ENCODE assay signal across 8 cellular contexts in genomic region chr2:171999604-172000469, GRCh38. TPM values are rescaled to one million over a fixed set of nuclear protein-coding genes. Genes with fewer than 3 reads are reported as not detected.
DNase-seq lines count a peak whose midpoint lies in the region; ATAC-seq and TF ChIP-seq lines count a peak whose summit lies in the region.

Gene METAP1D (plus strand): TSS chr2:171999953. CDS start chr2:171999970, 17 bp downstream.

- H3K56ac ChIP-seq in IMR-90 (ENCODE audit: extremely low read depth, insufficient read depth, low read length) = peak within 1 kb of the TSS; percentile 85

- dilution Hi-C loops in IMR-90 (cut with HindIII; ENCODE audit: low sequenced_read_pairs, unreplicated experiment) = no loop called here

- intact Hi-C loops in IMR-90 (cut with micrococcal nuclease) = loop anchor here (5.0 kb wide), 1 partner anchor 87 kb away; the partner anchor contains the start of gene DLX1

- H3K4me1 ChIP-seq in IMR-90 (ENCODE audit: control insufficient read depth, insufficient read depth, low read length) (no peaks in the 10 kb centered on the region), mucosa of rectum (ENCODE audit: control insufficient read depth in 2 of 2, insufficient read depth in 2 of 2, low read length in 2 of 2) (peaks cover 0 to 3% of the 10 kb centered on the region in 2 donors)

- H3K27ac ChIP-seq in IMR-90 (ENCODE audit: insufficient read depth, low read length) (peak within 1 kb of the TSS; percentile 33), mucosa of rectum (ENCODE audit: low read depth in 2 of 2, low read length in 2 of 2) (no peak within 1 kb of the TSS)

- 0 out of 2 replicates have a peak within 1 kb of the TSS, but pooled peaks have one; percentile 16 for H2AK5ac ChIP-seq in IMR-90 (ENCODE audit: low read depth, low read length)

- peak within 1 kb of the TSS; percentile 86 for H3K14ac ChIP-seq in IMR-90 (replicated peaks; ENCODE audit: low read depth, low read length)

- no peak; the same call in 1 of the 2 replicates for TF ChIP-seq RAD21 in IMR-90 (IDR thresholded peaks at IDR 0.05; ENCODE audit: low read length)

- no peaks in the 10 kb centered on the region for H4K20me1 ChIP-seq in IMR-90 (ENCODE audit: insufficient read depth, low read length)

- DNase-seq in DMS153 treated with DMSO at 0.1 percent for 48 hours (lab: John Stamatoyannopoulos, UW; ENCODE audit: unreplicated experiment) = peak; percentile 69
- peak; percentile 88 for DNase-seq in IMR-90
- DNase-seq in OCI-M1 (lab: John Stamatoyannopoulos, UW) = peak; percentile 95
- peak; percentile 91 for DNase-seq in activated T-cell treated with anti-CD3 and anti-CD28 coated beads for 48 hours (ENCODE audit: low read depth)
- DNase-seq in erythroblast (lab: John Stamatoyannopoulos, UW) = peak; percentile 94 to 95
- peak; percentile 84 for DNase-seq in stimulated activated CD8-positive, alpha-beta memory T cell treated with anti-CD3 and anti-CD28 coated beads, Interleukin-4, amount 100 ng/mL, for 24 hours (ENCODE audit: low read depth)

- H3K27me3 ChIP-seq in IMR-90 (ENCODE audit: control insufficient read depth, insufficient read depth, low read length) = no peaks in the 10 kb centered on the region
- peaks cover 0 to 8% of the 10 kb centered on the region in 2 donors for H3K27me3 ChIP-seq in mucosa of rectum (ENCODE audit: control insufficient read depth in 2 of 2, insufficient read depth in 2 of 2, low read length in 2 of 2)

- TF ChIP-seq CTCF in IMR-90 (conservative IDR thresholded peaks at IDR 0.05; ENCODE audit: low read depth, low read length) = no peak; the same call in 1 of the 2 replicates

- H3K9ac ChIP-seq in IMR-90 (ENCODE audit: low read depth, low read length) (peak within 1 kb of the TSS; percentile 70), mucosa of rectum (ENCODE audit: low read depth in 1 of 2, low read length in 2 of 2) (peak within 1 kb of the TSS; percentile 54 to 64)

- H3K79me1 ChIP-seq in IMR-90 (ENCODE audit: low read depth in 1 of 2, low read length in 2 of 2) = peaks cover 0 to 15% of the 10 kb centered on the region in 2 experiments; a peak in 1 of 4 replicates

- H3K36me3 ChIP-seq in IMR-90 (ENCODE audit: control insufficient read depth, insufficient read depth, low read length) = no peaks in the 10 kb centered on the region
- H3K36me3 ChIP-seq in mucosa of rectum (ENCODE audit: control insufficient read depth in 2 of 2, insufficient read depth in 2 of 2, low read length in 2 of 2) = no peaks in the 10 kb centered on the region

- POLR2A ChIA-PET in IMR-90 (lab: Charles Lee; ENCODE audit: unreplicated experiment) = no interaction called here

- TF ChIP-seq POLR2A in IMR-90 (IDR thresholded peaks at IDR 0.05; ENCODE audit: low read depth, low read length) (peak; percentile 80), erythroblast (IDR thresholded peaks at IDR 0.05; ENCODE audit: low read length) (peak; percentile 90)

- H2AFZ ChIP-seq in IMR-90 (replicated peaks; ENCODE audit: low read length, poor library complexity) = peak within 1 kb of the TSS; percentile 99

- ATAC-seq in GM21576 (IDR thresholded peaks at IDR 0.05; ENCODE audit: unreplicated experiment) = peak; percentile 97
- ATAC-seq in IMR-90 (ENCODE audit: low read depth) = peak; percentile 99

- H3K4me2 ChIP-seq in IMR-90 (ENCODE audit: low read depth, low read length) = peak within 1 kb of the TSS; percentile 96

- H3K18ac ChIP-seq in IMR-90 (ENCODE audit: low read depth, low read length) = no peak within 1 kb of the TSS

- H4K8ac ChIP-seq in IMR-90 (ENCODE audit: low read depth in 2 of 2, low read length in 2 of 2) = peak within 1 kb of the TSS; percentile 94 to 97

- H3K9me1 ChIP-seq in IMR-90 (ENCODE audit: insufficient read depth, low read length) = no peaks in the 10 kb centered on the region

- peak within 1 kb of the TSS; percentile 67; the same call in 1 of the 3 replicates for H2BK15ac ChIP-seq in IMR-90 (ENCODE audit: low read depth, low read length)

- TSS peak; percentile 54 for BruUV-seq in IMR-90 (replicated peaks; lab: Mats Ljungman, UMichigan)

- peak within 1 kb of the TSS; percentile 91 for H3K4ac ChIP-seq in IMR-90 (ENCODE audit: low read depth, low read length)

- peak within 1 kb of the TSS; percentile 88 for H3K23ac ChIP-seq in IMR-90 (ENCODE audit: low read depth, low read length)

- peak within 1 kb of the TSS; percentile 52 for H2BK5ac ChIP-seq in IMR-90 (ENCODE audit: low read depth, low read length, poor library complexity, severe bottlenecking)

- H2AK9ac ChIP-seq in IMR-90 (replicated peaks; ENCODE audit: low read depth, low read length, poor library complexity) = peak within 1 kb of the TSS; percentile 85

- peak within 1 kb of the TSS; percentile 96 for H4K5ac ChIP-seq in IMR-90 (ENCODE audit: low read depth, low read length)

- CTCF ChIA-PET in IMR-90 (lab: Yijun Ruan, JAX) = no interaction called here

- H3K9me3 ChIP-seq in IMR-90 (ENCODE audit: control insufficient read depth, insufficient read depth, low read length) (no peaks in the 10 kb centered on the region), mucosa of rectum (ENCODE audit: control insufficient read depth in 2 of 2, low read length in 2 of 2) (no peaks in the 10 kb centered on the region)

- in situ Hi-C loops in IMR-90 (cut with MboI; ENCODE audit: low sequenced_read_pairs) = no loop called here

- no peak within 1 kb of the TSS for H2BK20ac ChIP-seq in IMR-90 (ENCODE audit: low read depth, low read length)

- peak within 1 kb of the TSS; percentile 76 for H4K91ac ChIP-seq in IMR-90 (ENCODE audit: insufficient read depth, low read depth, low read length)

- peak within 1 kb of the TSS; percentile 91 for H3K4me3 ChIP-seq in IMR-90 (ENCODE audit: insufficient read depth, low read depth, low read length)
- peak within 1 kb of the TSS; percentile 86 to 98 for H3K4me3 ChIP-seq in mucosa of rectum (ENCODE audit: low read length in 2 of 2)

- peak within 1 kb of the TSS; percentile 57 for H2BK120ac ChIP-seq in IMR-90 (ENCODE audit: low read depth, low read length)

- WGBS in IMR-90 (ENCODE audit: extremely low coverage in 2 of 2, insufficient read length in 1 of 2), 2 experiments = 0% methylated on average over 63 of the region's 73 CpGs; no CpG with 5 or more reads in 1 of the 2 experiments

TF ChIP-seq in IMR-90, 13 proteins besides CTCF, POLR2A, EP300 and RAD21:
- TF ChIP-seq MAFK (IDR thresholded peaks at IDR 0.05; ENCODE audit: low read depth, low read length) = no peak
- peak; percentile 96 for TF ChIP-seq MAZ (IDR thresholded peaks at IDR 0.05; ENCODE audit: borderline replicate concordance, low read depth, low read length)
- TF ChIP-seq CHD1 (IDR thresholded peaks at IDR 0.05; ENCODE audit: low read depth, low read length) = no peak
- TF ChIP-seq FOS (IDR thresholded peaks at IDR 0.05; ENCODE audit: low read depth, low read length) = no peak
- TF ChIP-seq BHLHE40 (IDR thresholded peaks at IDR 0.05; ENCODE audit: low read depth, low read length) = peak; percentile 70
- TF ChIP-seq, protein P1, sequence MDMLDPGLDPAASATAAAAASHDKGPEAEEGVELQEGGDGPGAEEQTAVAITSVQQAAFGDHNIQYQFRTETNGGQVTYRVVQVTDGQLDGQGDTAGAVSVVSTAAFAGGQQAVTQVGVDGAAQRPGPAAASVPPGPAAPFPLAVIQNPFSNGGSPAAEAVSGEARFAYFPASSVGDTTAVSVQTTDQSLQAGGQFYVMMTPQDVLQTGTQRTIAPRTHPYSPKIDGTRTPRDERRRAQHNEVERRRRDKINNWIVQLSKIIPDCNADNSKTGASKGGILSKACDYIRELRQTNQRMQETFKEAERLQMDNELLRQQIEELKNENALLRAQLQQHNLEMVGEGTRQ (IDR thresholded peaks at IDR 0.05; ENCODE audit: low read depth, low read length) = peak; percentile 96
- TF ChIP-seq SMC3 (IDR thresholded peaks at IDR 0.05; ENCODE audit: low read depth, low read length) = no peak
- no peak for TF ChIP-seq RCOR1 (IDR thresholded peaks at IDR 0.05; ENCODE audit: insufficient replicate concordance, low read length)
- TF ChIP-seq MXI1 (IDR thresholded peaks at IDR 0.05; ENCODE audit: borderline replicate concordance, low read depth, low read length) = peak; percentile 100
- TF ChIP-seq ELK1 (IDR thresholded peaks at IDR 0.05; ENCODE audit: borderline replicate concordance, low read depth, low read length) = no peak
- peak; percentile 75 for TF ChIP-seq CEBPB (IDR thresholded peaks at IDR 0.05; ENCODE audit: low read depth, low read length)
- TF ChIP-seq NFE2L2 (IDR thresholded peaks at IDR 0.05; ENCODE audit: low read depth, low read length) = no peak
- TF ChIP-seq RFX5 (IDR thresholded peaks at IDR 0.05; ENCODE audit: low read depth, low read length) = no peak
TF ChIP-seq in IMR-90: peak in this region for 5.

RNA-seq across cellular contexts. Expression of gene METAP1D, which starts in this region (rescaled TPM):
- 3.4 and 4.2 TPM in 2 replicates for total RNA-seq in IMR-90 (2012; rRNA removed)
- 5.5 TPM in 2 replicates for polyA plus RNA-seq in IMR-90 (2012; rRNA removed)
- polyA plus RNA-seq in IMR-90 (2012; cell fraction: cytosol; rRNA removed) = 1.3 and 2.0 TPM in 2 replicates
- polyA plus RNA-seq in IMR-90 (2012; cell fraction: nucleus; rRNA removed; ENCODE audit: low replicate concordance) = 11.5 and 28.3 TPM in 2 replicates
